Comparison of ENCODE assay signal across 8 cellular contexts in the genomic region with DNA sequence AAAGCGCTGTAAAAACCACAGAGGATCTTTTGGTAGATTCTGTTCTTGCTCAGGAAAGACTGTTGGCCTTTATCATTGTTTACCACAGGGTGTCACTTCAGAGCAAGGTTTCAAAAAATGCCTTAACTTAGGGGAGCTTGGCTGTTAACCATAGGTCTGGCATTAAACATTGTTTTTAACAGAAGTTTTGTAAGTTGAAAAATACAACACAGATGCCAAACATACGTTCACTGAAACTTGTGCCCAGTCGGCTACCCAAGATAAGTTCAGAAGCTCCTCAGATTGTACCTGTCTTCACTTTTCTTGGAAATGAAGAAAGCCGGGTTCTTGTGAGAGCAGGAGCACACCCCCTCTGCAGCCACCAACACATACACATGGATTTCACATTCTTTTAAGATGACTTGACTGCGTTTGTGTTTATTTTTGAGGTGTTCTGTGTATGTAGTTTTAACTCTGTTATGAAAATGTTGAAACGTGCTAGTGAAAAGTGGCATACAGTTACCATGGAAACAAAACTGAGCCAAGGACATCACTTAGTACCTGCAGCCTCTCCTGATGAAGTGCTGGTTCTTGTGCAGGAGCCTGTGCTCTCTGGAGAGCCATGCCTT.
DNase-seq lines count a peak whose midpoint lies in the region; ATAC-seq and TF ChIP-seq lines count a peak whose summit lies in the region.

No MANE protein-coding gene starts in this region.

- intact Hi-C loops in OCI-LY7 (cut with micrococcal nuclease; ENCODE audit: unreplicated experiment): loop anchor here (5.0 to 10.0 kb wide), 3 partner anchors 191 to 623 kb away; no protein-coding TSS in a partner anchor
- intact Hi-C loops in esophagus muscularis mucosa (cut with DNase I): loop anchor here (5.0 kb wide), 1 partner anchor 116 kb away; no protein-coding TSS in a partner anchor

- no peaks in the 10 kb centered on the region for H3K9me2 ChIP-seq in GM23248 (ENCODE audit: insufficient read depth)
- no peaks in the 10 kb centered on the region for H3K9me2 ChIP-seq in OCI-LY7 (ENCODE audit: insufficient read depth, low read length)

- no TSS peak for BruUV-seq in OCI-LY7 (replicated peaks; lab: Mats Ljungman, UMichigan)

- no peaks in the 10 kb centered on the region for H3K4me1 Mint-ChIP-seq in progenitor cell of endocrine pancreas (ENCODE audit: low read depth)
- peaks cover 2% of the 10 kb centered on the region for H3K4me1 Mint-ChIP-seq in activated CD4-positive, alpha-beta memory T cell treated with anti-CD3 and anti-CD28 coated beads, Interleukin-2, amount 10 ng/mL, durations not matched to agents 7 days and 5 days

- no peak for TF ChIP-seq POLR2A in esophagus muscularis mucosa (IDR thresholded peaks at IDR 0.05; ENCODE audit: low read depth)

- no peaks in the 10 kb centered on the region for H3F3A ChIP-seq in GM23248 (ENCODE audit: insufficient read depth)

- H3K9ac ChIP-seq in GM23248: no peak overlapping the region

- H4K20me1 ChIP-seq in GM23248 (ENCODE audit: insufficient read depth): no peaks in the 10 kb centered on the region
- no peaks in the 10 kb centered on the region for H4K20me1 ChIP-seq in OCI-LY7 (ENCODE audit: insufficient read depth, low read length)

- peaks cover 5% of the 10 kb centered on the region for H3K36me3 Mint-ChIP-seq in progenitor cell of endocrine pancreas (ENCODE audit: insufficient read depth)
- no peaks in the 10 kb centered on the region for H3K36me3 Mint-ChIP-seq in activated CD4-positive, alpha-beta memory T cell treated with anti-CD3 and anti-CD28 coated beads, Interleukin-2, amount 10 ng/mL, durations not matched to agents 7 days and 5 days (ENCODE audit: low read depth)

- in situ Hi-C loops in GM23248 (cut with MboI): loop anchor here (5.0 to 25.0 kb wide), 2 partner anchors 116 to 536 kb away; no protein-coding TSS in a partner anchor

- H3K27ac ChIP-seq in GM23248 (no peak overlapping the region), OCI-LY7 (ENCODE audit: low read depth, low read length, poor library complexity, severe bottlenecking) (no peak overlapping the region), esophagus muscularis mucosa (replicated peaks in 1 of 4) (no peak overlapping the region)

- no peak for TF ChIP-seq EP300 in esophagus muscularis mucosa (IDR thresholded peaks at IDR 0.05)

- H3K27ac Mint-ChIP-seq in progenitor cell of endocrine pancreas: no peak overlapping the region
- no peak overlapping the region for H3K27ac Mint-ChIP-seq in activated CD4-positive, alpha-beta memory T cell treated with anti-CD3 and anti-CD28 coated beads, Interleukin-2, amount 10 ng/mL, durations not matched to agents 7 days and 5 days

- H3K27me3 Mint-ChIP-seq in progenitor cell of endocrine pancreas: no peaks in the 10 kb centered on the region
- H3K27me3 Mint-ChIP-seq in activated CD4-positive, alpha-beta memory T cell treated with anti-CD3 and anti-CD28 coated beads, Interleukin-2, amount 10 ng/mL, durations not matched to agents 7 days and 5 days: peaks cover 33% of the 10 kb centered on the region

- H3K4me2 ChIP-seq in GM23248 (ENCODE audit: unreplicated experiment): peak overlapping the region; percentile 31
- H3K4me2 ChIP-seq in OCI-LY7 (ENCODE audit: low read length): no peak overlapping the region

- WGBS in GM23248 (ENCODE audit: low coverage in 1 of 2, low lambda C conversion rate in 2 of 2, missing lambda C conversion rate in 2 of 2), 2 experiments: 11 to 13% methylated on average over 6 of the region's 6 CpGs
- WGBS in esophagus muscularis mucosa: 22% methylated on average over 6 of the region's 6 CpGs

- H3K36me3 ChIP-seq in GM23248 (ENCODE audit: low read depth): no peaks in the 10 kb centered on the region
- H3K36me3 ChIP-seq in OCI-LY7 (ENCODE audit: insufficient read depth, low read length): no peaks in the 10 kb centered on the region
- no peaks in the 10 kb centered on the region for H3K36me3 ChIP-seq in esophagus muscularis mucosa

- peak; percentile 70 for DNase-seq in AG08395 (ENCODE audit: low spot score)
- DNase-seq in GM23248: peak; percentile 78
- peak; percentile 22 for DNase-seq in OCI-LY7 (ENCODE audit: low spot score)
- no peak for DNase-seq in esophagus muscularis mucosa (ENCODE audit: extremely low spot score)
- no peak for DNase-seq in progenitor cell of endocrine pancreas (ENCODE audit: low spot score, unreplicated experiment)
- no peak for DNase-seq in 8988T
- DNase-seq in activated CD4-positive, alpha-beta memory T cell treated with anti-CD3 and anti-CD28 coated beads, Interleukin-2, amount 10 ng/mL, durations not matched to agents 7 days and 5 days: no peak

- H3K9me3 ChIP-seq in GM23248 (ENCODE audit: low read depth) (no peaks in the 10 kb centered on the region), OCI-LY7 (ENCODE audit: low read length) (no peaks in the 10 kb centered on the region), esophagus muscularis mucosa (no peaks in the 10 kb centered on the region)

- TF ChIP-seq CTCF in OCI-LY7 (conservative IDR thresholded peaks at IDR 0.05; ENCODE audit: low read length) (peak; percentile 71), esophagus muscularis mucosa (IDR thresholded peaks at IDR 0.05) (peak; percentile 46 to 49 (median 47)), progenitor cell of endocrine pancreas (IDR thresholded peaks at IDR 0.05; ENCODE audit: unreplicated experiment) (peak; percentile 61)

- ATAC-seq in GM19324 (IDR thresholded peaks at IDR 0.05; ENCODE audit: low FRiP score, unreplicated experiment): no peak

- no peak overlapping the region for H3K4me3 Mint-ChIP-seq in progenitor cell of endocrine pancreas (ENCODE audit: low read depth)
- H3K4me3 Mint-ChIP-seq in activated CD4-positive, alpha-beta memory T cell treated with anti-CD3 and anti-CD28 coated beads, Interleukin-2, amount 10 ng/mL, durations not matched to agents 7 days and 5 days: no peak overlapping the region

- H3K9me3 Mint-ChIP-seq in progenitor cell of endocrine pancreas (ENCODE audit: low read depth): no peaks in the 10 kb centered on the region
- no peaks in the 10 kb centered on the region for H3K9me3 Mint-ChIP-seq in activated CD4-positive, alpha-beta memory T cell treated with anti-CD3 and anti-CD28 coated beads, Interleukin-2, amount 10 ng/mL, durations not matched to agents 7 days and 5 days

- CTCF ChIA-PET in OCI-LY7 (lab: Charles Lee; ENCODE audit: unreplicated experiment): no interaction called here
- CTCF ChIA-PET in activated CD4-positive, alpha-beta memory T cell treated with anti-CD3 and anti-CD28 coated beads, Interleukin-2, amount 10 ng/mL, durations not matched to agents 7 days and 5 days (lab: Charles Lee): interaction anchor here (1.0 to 1.5 kb wide), 2 partner anchors 114 to 117 kb away, joined by 3 to 5 read pairs; no protein-coding TSS in a partner anchor

- H3K4me3 ChIP-seq in GM23248 (0 out of 2 replicates have a peak overlapping the region, but pooled peaks have one; percentile 33), OCI-LY7 (ENCODE audit: low read depth, low read length, poor library complexity, severe bottlenecking) (no peak overlapping the region), esophagus muscularis mucosa (no peak overlapping the region)

- H3K27me3 ChIP-seq in GM23248 (replicated peaks; ENCODE audit: insufficient read depth) (no peaks in the 10 kb centered on the region), esophagus muscularis mucosa (no peaks in the 10 kb centered on the region)

- H3K4me1 ChIP-seq in GM23248 (ENCODE audit: insufficient read depth) (peaks cover 8% of the 10 kb centered on the region), OCI-LY7 (ENCODE audit: insufficient read depth, low read length, poor library complexity, severe bottlenecking) (no peaks in the 10 kb centered on the region), esophagus muscularis mucosa (peaks cover 0 to 13% (median 12%) of the 10 kb centered on the region in 4 donors)

- H3K79me2 ChIP-seq in GM23248 (ENCODE audit: insufficient read depth): no peaks in the 10 kb centered on the region
- no peaks in the 10 kb centered on the region for H3K79me2 ChIP-seq in OCI-LY7 (ENCODE audit: insufficient read depth, low read depth, low read length)

- POLR2A ChIA-PET in OCI-LY7 (lab: Charles Lee): no interaction called here
- POLR2A ChIA-PET in activated CD4-positive, alpha-beta memory T cell treated with anti-CD3 and anti-CD28 coated beads, Interleukin-2, amount 10 ng/mL, durations not matched to agents 7 days and 5 days (lab: Charles Lee): no interaction called here

- H2AFZ ChIP-seq in GM23248 (no peak overlapping the region; the same call in 1 of the 2 replicates), OCI-LY7 (ENCODE audit: low read length) (no peak overlapping the region)

Comparison
In these comparisons a context has a peak if more than half of its experiments do, and no peak if none do; other contexts are left out.
1. DNase-seq: peak in AG08395 (single experiment), GM23248 (single experiment) and OCI-LY7 (single experiment); none in esophagus muscularis mucosa (single experiment), progenitor cell of endocrine pancreas (single experiment), 8988T (single experiment) and activated CD4-positive, alpha-beta memory T cell treated with anti-CD3 and anti-CD28 coated beads, Interleukin-2, amount 10 ng/mL, durations not matched to agents 7 days and 5 days (single experiment).
2. Peak in every context shown above with its lines, with median percentiles within 50 percentile points of each other: CTCF ChIP-seq.